ENCODE assay signal across 18 cellular contexts in the genomic region with DNA sequence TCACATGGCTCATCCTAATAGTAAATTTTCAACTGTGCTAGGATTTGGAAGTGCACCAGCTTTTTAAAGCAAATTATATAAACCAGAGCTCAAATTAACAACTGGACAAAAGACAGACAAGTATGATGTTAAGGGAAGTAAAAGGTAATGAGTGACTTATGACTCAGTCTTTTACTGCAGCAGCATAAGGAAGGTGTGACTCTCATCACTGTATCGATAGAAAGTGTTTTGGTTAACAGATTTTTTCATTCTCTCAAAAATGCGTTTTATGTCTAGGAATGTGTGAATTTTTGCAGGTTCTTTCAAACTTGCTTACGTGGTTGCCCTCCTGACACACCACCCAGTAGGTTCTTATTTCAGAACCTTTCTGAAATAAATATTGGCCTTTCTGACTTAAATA.
DNase-seq lines count a peak whose midpoint lies in the region; ATAC-seq and TF ChIP-seq lines count a peak whose summit lies in the region.
"Had no signal": no experiment of that assay in that cellular context is flagged by ENCODE, and none has a peak within 500 bp of the region (broad histone marks: within the 10 kb centered on the region; RNA-seq: fewer than 3 reads in every experiment).

No MANE protein-coding gene starts in this region.

- no peaks in the 10 kb centered on the region for H3K9me3 ChIP-seq in testis
- H3K9me3 ChIP-seq: Peyer's patch, psoas muscle, spleen, tibial artery had no signal

- no peak for TF ChIP-seq POLR2A in testis (IDR thresholded peaks at IDR 0.05)

- 90 to 92% methylated on average over 3 of the region's 3 CpGs for WGBS in testis, 2 donors

- H3K27ac ChIP-seq in testis = no peak overlapping the region
- H3K27ac ChIP-seq: KMS-11, Peyer's patch, psoas muscle, spleen, tibial artery had no signal

- H3K27me3 Mint-ChIP-seq in central memory CD8-positive, alpha-beta T cell = no peaks in the 10 kb centered on the region
- H3K27me3 Mint-ChIP-seq in natural killer cell (ENCODE audit: low read depth in 2 of 2) = no peaks in the 10 kb centered on the region

- peaks cover 3% of the 10 kb centered on the region for H3K36me3 Mint-ChIP-seq in central memory CD8-positive, alpha-beta T cell (ENCODE audit: insufficient read depth)
- no peaks in the 10 kb centered on the region for H3K36me3 Mint-ChIP-seq in natural killer cell

- no peaks in the 10 kb centered on the region for H3K27me3 ChIP-seq in testis
- H3K27me3 ChIP-seq: Peyer's patch, spleen, tibial artery had no signal

- no peak for TF ChIP-seq CTCF in natural killer cell (IDR thresholded peaks at IDR 0.05)
- no peak for TF ChIP-seq CTCF in testis (IDR thresholded peaks at IDR 0.05)

- H3K4me1 ChIP-seq in testis = no peaks in the 10 kb centered on the region
- H3K4me1 ChIP-seq: psoas muscle, spleen, tibial artery had no signal

- peaks cover 18% of the 10 kb centered on the region for H3K4me1 Mint-ChIP-seq in central memory CD8-positive, alpha-beta T cell
- H3K4me1 Mint-ChIP-seq in natural killer cell = peaks cover 17 to 26% of the 10 kb centered on the region in 2 donors
- H3K4me1 Mint-ChIP-seq: nephron had no signal

- intact Hi-C loops in natural killer cell (cut with micrococcal nuclease) (no loop called here), testis (cut with DNase I; ENCODE audit: low total_unique reads) (no loop called here)

- no peak overlapping the region for H3K27ac Mint-ChIP-seq in central memory CD8-positive, alpha-beta T cell (ENCODE audit: low read depth)
- H3K27ac Mint-ChIP-seq in natural killer cell = peak overlapping the region in 1 of 2 donors; percentile 64
- H3K27ac Mint-ChIP-seq: activated naive CD4-positive, alpha-beta T cell treated with anti-CD3 and anti-CD28 coated beads for 36 hours; nephron had no signal

- no peak for DNase-seq in central memory CD8-positive, alpha-beta T cell (ENCODE audit: low spot score in 2 of 2)
- DNase-seq in natural killer cell (no peak), NCI-H146 treated with DMSO at 0.1 percent for 48 hours (lab: John Stamatoyannopoulos, UW; ENCODE audit: unreplicated experiment) (no peak), iPS-NIHi7 (ENCODE audit: extremely low spot score) (no peak), testis (no peak)
- DNase-seq: activated naive CD4-positive, alpha-beta T cell treated with anti-CD3 and anti-CD28 coated beads for 36 hours; aorta; NCI-H1048; NCI-H748 treated with DMSO at 0.1 percent for 48 hours; Peyer's patch; psoas muscle; spleen; tibial artery had no signal

- H3K36me3 ChIP-seq in testis (ENCODE audit: low read depth, missing control alignments) = no peaks in the 10 kb centered on the region
- H3K36me3 ChIP-seq: Peyer's patch, spleen, tibial artery had no signal

- no peak overlapping the region for H3K4me3 ChIP-seq in testis
- H3K4me3 ChIP-seq: lung, Peyer's patch, psoas muscle, spleen, tibial artery had no signal

- no peak overlapping the region for H3K4me3 Mint-ChIP-seq in central memory CD8-positive, alpha-beta T cell
- no peak overlapping the region for H3K4me3 Mint-ChIP-seq in natural killer cell
- H3K4me3 Mint-ChIP-seq: activated naive CD4-positive, alpha-beta T cell treated with anti-CD3 and anti-CD28 coated beads for 36 hours; nephron had no signal

- no peaks in the 10 kb centered on the region for H3K9me3 Mint-ChIP-seq in central memory CD8-positive, alpha-beta T cell
- H3K9me3 Mint-ChIP-seq in natural killer cell = no peaks in the 10 kb centered on the region
- H3K9me3 Mint-ChIP-seq: activated naive CD4-positive, alpha-beta T cell treated with anti-CD3 and anti-CD28 coated beads for 36 hours; nephron had no signal

- peak; percentile 74 for ATAC-seq in GM18867 (IDR thresholded peaks at IDR 0.05; ENCODE audit: unreplicated experiment)
- peak; percentile 56 for ATAC-seq in HG03097 (IDR thresholded peaks at IDR 0.05; ENCODE audit: low FRiP score, unreplicated experiment)
- peak; percentile 77 for ATAC-seq in central memory CD8-positive, alpha-beta T cell (replicated peaks; ENCODE audit: extremely low read depth, poor library complexity, severe bottlenecking)
- ATAC-seq in natural killer cell = peak; percentile 82 to 94 (median 87)
